8 cellular contexts compared by ENCODE assay signal in genomic region chr15:38651328-38652038, GRCh38.
DNase-seq lines count a peak whose midpoint lies in the region; ATAC-seq and TF ChIP-seq lines count a peak whose summit lies in the region.

No MANE protein-coding gene starts in this region.

- H3K9me3 ChIP-seq in DOHH2 (ENCODE audit: control insufficient read depth, insufficient read depth, low read length) (peaks cover 5% of the 10 kb centered on the region; the same call in 1 of the 2 replicates), mononuclear cell (ENCODE audit: low read depth, low read length) (no peaks in the 10 kb centered on the region), SK-N-SH (no peaks in the 10 kb centered on the region), Caco-2 (no peaks in the 10 kb centered on the region)

- H3K27me3 ChIP-seq in DOHH2 (ENCODE audit: control insufficient read depth, low read length) (no peaks in the 10 kb centered on the region), mononuclear cell (ENCODE audit: insufficient read depth, low read length) (no peaks in the 10 kb centered on the region), SK-N-SH (ENCODE audit: insufficient read depth) (no peaks in the 10 kb centered on the region; the same call in 1 of the 2 replicates), Caco-2 (replicated peaks; ENCODE audit: control insufficient read depth, insufficient read depth, low read length) (no peaks in the 10 kb centered on the region)

- WGBS in SK-N-SH (ENCODE audit: low lambda C conversion rate), result 49% methylated on average over 11 of the region's 11 CpGs

- H3K4me2 ChIP-seq in DOHH2 (ENCODE audit: low read length) (peak overlapping the region; percentile 81), SK-N-SH (no peak overlapping the region)

- no peak overlapping the region for H3K9ac ChIP-seq in SK-N-SH

- H3K79me2 ChIP-seq in DOHH2 (ENCODE audit: control insufficient read depth, low read length) (no peaks in the 10 kb centered on the region), SK-N-SH (ENCODE audit: insufficient read depth) (no peaks in the 10 kb centered on the region)

- H2AFZ ChIP-seq in SK-N-SH (ENCODE audit: low read depth), result no peak overlapping the region

- POLR2A ChIA-PET in SK-N-SH (lab: Yijun Ruan, JAX), result no interaction called here
- POLR2A ChIA-PET in Caco-2 (lab: Charles Lee), result no interaction called here

- CTCF ChIA-PET in SK-N-SH (lab: Yijun Ruan, JAX), result interaction anchor here (1.0 to 3.3 kb wide), 4 partner anchors 31 to 88 kb away, joined by 4 to 12 read pairs (median 4); no protein-coding TSS in a partner anchor
- CTCF ChIA-PET in Caco-2 (lab: Charles Lee), result interaction anchor here (0.7 kb wide), 1 partner anchor 48 kb away, joined by 3 read pairs; no protein-coding TSS in a partner anchor

- TF ChIP-seq CTCF in DOHH2 (IDR thresholded peaks at IDR 0.05; ENCODE audit: low read depth, low read length, poor library complexity, severe bottlenecking) (no peak), SK-N-SH (IDR thresholded peaks at IDR 0.05) (no peak), Caco-2 (IDR thresholded peaks at IDR 0.05; ENCODE audit: insufficient read depth in 1 of 2, low read depth in 1 of 2, low read length in 1 of 2, severe bottlenecking in 1 of 2, unreplicated experiment in 1 of 2) (no peak)

- no peaks in the 10 kb centered on the region for H3K27me3 Mint-ChIP-seq in activated T-cell treated with anti-CD3 and anti-CD28 coated beads, Interleukin-2, amount 50 U/mL, for 24 hours
- H3K27me3 Mint-ChIP-seq in Caco-2 (ENCODE audit: insufficient read depth, unreplicated experiment), result no peaks in the 10 kb centered on the region

- no peaks in the 10 kb centered on the region for H4K20me1 ChIP-seq in DOHH2 (ENCODE audit: control insufficient read depth, insufficient read depth, low read depth, low read length)
- no peaks in the 10 kb centered on the region for H4K20me1 ChIP-seq in SK-N-SH (ENCODE audit: insufficient read depth)

- peak overlapping the region; percentile 59 for H3K4me3 ChIP-seq in DOHH2 (ENCODE audit: low read length)
- H3K4me3 ChIP-seq in mononuclear cell (ENCODE audit: low read length), result peak overlapping the region; percentile 22
- H3K4me3 ChIP-seq in SK-N-SH (ENCODE audit: low read depth in 2 of 2, low read length in 1 of 2), result no peak overlapping the region
- H3K4me3 ChIP-seq in Caco-2 (ENCODE audit: low read depth, low read length), result no peak overlapping the region

- H3K4me1 Mint-ChIP-seq in activated T-cell treated with anti-CD3 and anti-CD28 coated beads, Interleukin-2, amount 50 U/mL, for 24 hours (ENCODE audit: low read depth), result peaks cover 86% of the 10 kb centered on the region
- H3K4me1 Mint-ChIP-seq in Caco-2 (ENCODE audit: low read depth, unreplicated experiment), result no peaks in the 10 kb centered on the region

- ATAC-seq in HG03571 (IDR thresholded peaks at IDR 0.05; ENCODE audit: unreplicated experiment), result peak; percentile 44

- peak overlapping the region; percentile 91 for H3K27ac Mint-ChIP-seq in activated T-cell treated with anti-CD3 and anti-CD28 coated beads, Interleukin-2, amount 50 U/mL, for 24 hours
- H3K27ac Mint-ChIP-seq in Caco-2 (ENCODE audit: unreplicated experiment), result no peak overlapping the region

- intact Hi-C loops in Caco-2 (cut with micrococcal nuclease; ENCODE audit: unreplicated experiment), result no loop called here

- no peaks in the 10 kb centered on the region for H3K36me3 Mint-ChIP-seq in activated T-cell treated with anti-CD3 and anti-CD28 coated beads, Interleukin-2, amount 50 U/mL, for 24 hours (ENCODE audit: low read depth)
- no peaks in the 10 kb centered on the region for H3K36me3 Mint-ChIP-seq in Caco-2 (ENCODE audit: insufficient read depth, unreplicated experiment)

- H3K27ac ChIP-seq in DOHH2 (ENCODE audit: low read depth, low read length), result peak overlapping the region; percentile 82
- H3K27ac ChIP-seq in SK-N-SH (ENCODE audit: low read depth in 2 of 2, low read length in 1 of 2), result no peak overlapping the region

- peak overlapping the region; percentile 62 for H3K4me3 Mint-ChIP-seq in activated T-cell treated with anti-CD3 and anti-CD28 coated beads, Interleukin-2, amount 50 U/mL, for 24 hours
- H3K4me3 Mint-ChIP-seq in Caco-2 (ENCODE audit: unreplicated experiment), result no peak overlapping the region

- no peak for TF ChIP-seq EP300 in SK-N-SH (IDR thresholded peaks at IDR 0.05; ENCODE audit: borderline replicate concordance in 1 of 2, low read depth in 1 of 2, low read length in 1 of 2)

- no peak for DNase-seq in activated T-cell treated with anti-CD3 and anti-CD28 coated beads, Interleukin-2, amount 50 U/mL, for 24 hours
- no peak for DNase-seq in NCI-H748 (lab: John Stamatoyannopoulos, UW; ENCODE audit: unreplicated experiment)
- no peak for DNase-seq in SK-N-SH
- no peak for DNase-seq in Caco-2
- DNase-seq in NCI-H2227 treated with DMSO at 0.1 percent for 48 hours (lab: John Stamatoyannopoulos, UW), result no peak

- TF ChIP-seq RAD21 in SK-N-SH (IDR thresholded peaks at IDR 0.05; ENCODE audit: low read length), result no peak

- H3F3A ChIP-seq in DOHH2 (ENCODE audit: control insufficient read depth, insufficient read depth) (no peaks in the 10 kb centered on the region; the same call in 1 of the 2 replicates), SK-N-SH (replicated peaks; ENCODE audit: insufficient read depth) (no peaks in the 10 kb centered on the region)

- H3K9me3 Mint-ChIP-seq in activated T-cell treated with anti-CD3 and anti-CD28 coated beads, Interleukin-2, amount 50 U/mL, for 24 hours, result peaks cover 5% of the 10 kb centered on the region
- H3K9me3 Mint-ChIP-seq in Caco-2 (ENCODE audit: unreplicated experiment), result no peaks in the 10 kb centered on the region

- no peaks in the 10 kb centered on the region for H3K36me3 ChIP-seq in DOHH2 (ENCODE audit: control insufficient read depth, low read length)
- no peaks in the 10 kb centered on the region for H3K36me3 ChIP-seq in SK-N-SH (replicated peaks in 1 of 2; ENCODE audit: control insufficient read depth in 1 of 2, insufficient read depth in 2 of 2, low read length in 1 of 2)
- H3K36me3 ChIP-seq in Caco-2 (ENCODE audit: control insufficient read depth, insufficient read depth, low read length), result no peaks in the 10 kb centered on the region

- H3K9me2 ChIP-seq in DOHH2 (replicated peaks; ENCODE audit: control insufficient read depth, low read length) (no peaks in the 10 kb centered on the region), SK-N-SH (no peaks in the 10 kb centered on the region)

- no TSS peak for BruUV-seq in Caco-2 (replicated peaks; lab: Mats Ljungman, UMichigan)

- H3K4me1 ChIP-seq in DOHH2 (ENCODE audit: control insufficient read depth, low read length) (peaks cover 36% of the 10 kb centered on the region), mononuclear cell (ENCODE audit: insufficient read depth, low read length) (peaks cover 53% of the 10 kb centered on the region), SK-N-SH (ENCODE audit: control insufficient read depth in 1 of 2, insufficient read depth in 2 of 2, low read depth in 1 of 2, low read length in 1 of 2) (no peaks in the 10 kb centered on the region), Caco-2 (no peaks in the 10 kb centered on the region)

TF ChIP-seq in SK-N-SH, 30 proteins besides CTCF, POLR2A, EP300 and RAD21:
- TF ChIP-seq USF1 (IDR thresholded peaks at IDR 0.05; ENCODE audit: borderline replicate concordance, low read depth), result no peak
- no peak for TF ChIP-seq USF2 (IDR thresholded peaks at IDR 0.05; ENCODE audit: borderline replicate concordance, low read depth, low read length)
- no peak for TF ChIP-seq GABPA (IDR thresholded peaks at IDR 0.05; ENCODE audit: low read depth)

Comparison
In these comparisons a context has a peak if more than half of its experiments do, and no peak if none do; other contexts are left out.
1. H3K4me3 ChIP-seq: peak in DOHH2 (single experiment) and mononuclear cell (single experiment); none in SK-N-SH (0 of 2) and Caco-2 (single experiment).